In genomic region chr1:7267493-7267892, GRCh38 we compare ENCODE assay signal across 14 cellular contexts.
DNase-seq lines count a peak whose midpoint lies in the region; ATAC-seq and TF ChIP-seq lines count a peak whose summit lies in the region.
"Had no signal": no experiment of that assay in that cellular context is flagged by ENCODE, and none has a peak within 500 bp of the region (broad histone marks: within the 10 kb centered on the region; RNA-seq: fewer than 3 reads in every experiment).

No MANE protein-coding gene starts in this region.

- H3K27ac ChIP-seq in smooth muscle cell (ENCODE audit: low read depth) (peak overlapping the region; percentile 51), tibial nerve (no peak overlapping the region)
- H3K27ac ChIP-seq: skin epidermis had no signal

- TF ChIP-seq EP300 in tibial nerve (IDR thresholded peaks at IDR 0.05), result no peak

- no peak overlapping the region for H2AFZ ChIP-seq in smooth muscle cell (ENCODE audit: low read depth)

- TF ChIP-seq POLR2A in tibial nerve (IDR thresholded peaks at IDR 0.05), result no peak

- H3K9ac ChIP-seq in smooth muscle cell (ENCODE audit: low read depth), result no peak overlapping the region

- H3K4me2 ChIP-seq in smooth muscle cell, result peak overlapping the region; percentile 4

- no peak for ATAC-seq in GM21367 (IDR thresholded peaks at IDR 0.05; ENCODE audit: unreplicated experiment)
- ATAC-seq: left lobe of liver had no signal

- no peaks in the 10 kb centered on the region for H3K4me1 ChIP-seq in smooth muscle cell (ENCODE audit: low read depth)
- H3K4me1 ChIP-seq in tibial nerve, result no peaks in the 10 kb centered on the region

- H3K9me3 ChIP-seq in smooth muscle cell (replicated peaks; ENCODE audit: low read depth) (peaks cover 9% of the 10 kb centered on the region), tibial nerve (peaks cover 0 to 20% (median 0%) of the 10 kb centered on the region in 4 donors)

- H3F3A ChIP-seq in smooth muscle cell (ENCODE audit: low read depth), result no peaks in the 10 kb centered on the region

- no peaks in the 10 kb centered on the region for H3K79me2 ChIP-seq in smooth muscle cell (ENCODE audit: low read depth)

- H4K20me1 ChIP-seq in smooth muscle cell (ENCODE audit: low read depth), result no peaks in the 10 kb centered on the region

- H3K27me3 ChIP-seq in smooth muscle cell (ENCODE audit: low read depth) (no peaks in the 10 kb centered on the region), tibial nerve (peaks cover 0 to 2% of the 10 kb centered on the region in 2 donors)

- no peak for TF ChIP-seq CTCF in fibroblast of the aortic adventitia (IDR thresholded peaks at IDR 0.05; ENCODE audit: insufficient read depth, low read length)
- TF ChIP-seq CTCF in smooth muscle cell (IDR thresholded peaks at IDR 0.05; ENCODE audit: borderline replicate concordance, insufficient read depth, poor library complexity, severe bottlenecking), result no peak
- TF ChIP-seq CTCF in tibial nerve (IDR thresholded peaks at IDR 0.05), result no peak

- DNase-seq in NCI-H146 (lab: John Stamatoyannopoulos, UW), result peak; percentile 14
- DNase-seq in NCI-H146 treated with DMSO at 0.1 percent for 48 hours (lab: John Stamatoyannopoulos, UW; ENCODE audit: unreplicated experiment), result no peak
- DNase-seq in SHP77 treated with DMSO at 0.1 percent for 48 hours (lab: John Stamatoyannopoulos, UW), result peak; percentile 54
- DNase-seq in fibroblast of the aortic adventitia (ENCODE audit: low read depth), result peak; percentile 10
- no peak for DNase-seq in smooth muscle cell (lab: John Stamatoyannopoulos, UW; ENCODE audit: unreplicated experiment)
- DNase-seq in tibial nerve (ENCODE audit: low spot score in 2 of 2), result no peak
- DNase-seq in NAMALWA (ENCODE audit: low spot score), result no peak
- DNase-seq: activated gamma-delta T cell; CD4-positive, alpha-beta memory T cell; effector CD8-positive, alpha-beta T cell; NCI-H1048 had no signal

- no peak overlapping the region for H3K4me3 ChIP-seq in fibroblast of the aortic adventitia (ENCODE audit: low read depth, low read length)
- no peak overlapping the region for H3K4me3 ChIP-seq in smooth muscle cell
- H3K4me3 ChIP-seq in tibial nerve, result no peak overlapping the region
- H3K4me3 ChIP-seq: skin epidermis had no signal

- H3K36me3 ChIP-seq in smooth muscle cell (ENCODE audit: low read depth), result peaks cover 3% of the 10 kb centered on the region
- H3K36me3 ChIP-seq in tibial nerve, result no peaks in the 10 kb centered on the region

Comparison
In these comparisons a context has a peak if more than half of its experiments do, and no peak if none do; other contexts are left out.
1. DNase-seq: peak in NCI-H146 (single experiment), SHP77 treated with DMSO at 0.1 percent for 48 hours (single experiment) and fibroblast of the aortic adventitia (single experiment); none in NCI-H146 treated with DMSO at 0.1 percent for 48 hours (single experiment), smooth muscle cell (single experiment), tibial nerve (0 of 2) and NAMALWA (single experiment).